In genomic region chr15:24819680-24820079, GRCh38 we compare ENCODE assay signal across 26 cellular contexts.
"Had no signal": no experiment of that assay in that cellular context is flagged by ENCODE, and none has a peak within 500 bp of the region (broad histone marks: within the 10 kb centered on the region; RNA-seq: fewer than 3 reads in every experiment).

No MANE protein-coding gene starts in this region.

- H3K4me3 ChIP-seq: left ventricle myocardium inferior, lung, ovary, right atrium auricular region, skin epidermis, stomach, testis, thyroid gland, transverse colon, upper lobe of left lung, vagina had no signal

- H3K36me3 ChIP-seq: left ventricle myocardium inferior, ovary, right atrium auricular region, stomach, thyroid gland, transverse colon, upper lobe of left lung, vagina had no signal

- ATAC-seq: natural killer cell; sciatic nerve; stimulated activated naive B cell treated with anti-CD40 and anti-IgM and Interleukin-4, amounts not matched to agents 10 μg/mL and 1 μg/mL and 100 μg/mL, for 72 hours; stimulated activated naive CD8-positive, alpha-beta T cell treated with anti-CD3 and anti-CD28 coated beads, Interleukin-15, Interleukin-2, amounts not matched to agents 100 U/mL and 50 U/mL, for 24 hours had no signal

- H3K27ac Mint-ChIP-seq: immature natural killer cell; mesothelial cell of epicardium; naive B cell; natural killer cell; progenitor cell of endocrine pancreas; stimulated activated naive B cell treated with anti-CD40 and anti-IgM and Interleukin-4, amounts not matched to agents 10 μg/mL and 1 μg/mL and 100 μg/mL, for 72 hours had no signal

- DNase-seq: hypothalamus; immature natural killer cell; kidney; left ventricle myocardium inferior; mesendoderm; naive B cell; natural killer cell; ovary; stimulated activated CD4-positive, alpha-beta T cell treated with anti-CD3 and anti-CD28 coated beads, Interleukin-12 subunit alpha, Interleukin-12 subunit beta, amount 100 ng/mL, for 4 hours; stimulated activated CD4-positive, alpha-beta T cell treated with anti-CD3 and anti-CD28 coated beads, Interleukin-15, amount 100 ng/mL, for 24 hours; stimulated activated CD4-positive, alpha-beta T cell treated with anti-CD3 and anti-CD28 coated beads, Interleukin-2, amount 100 ng/mL, for 24 hours; stimulated activated CD4-positive, alpha-beta T cell treated with anti-CD3 and anti-CD28 coated beads, Interleukin-4, amount 100 ng/mL, for 1 hour; stimulated activated naive B cell treated with anti-CD40 and anti-IgM and Interleukin-4, amounts not matched to agents 10 μg/mL and 1 μg/mL and 100 μg/mL, for 72 hours; stimulated activated naive CD8-positive, alpha-beta T cell treated with anti-CD3 and anti-CD28 coated beads, Interleukin-15, Interleukin-2, amounts not matched to agents 100 U/mL and 50 U/mL, for 24 hours; stomach; testis; thyroid gland; transverse colon; upper lobe of left lung had no signal

- H3K27me3 Mint-ChIP-seq: naive B cell, progenitor cell of endocrine pancreas had no signal

- H3K4me1 Mint-ChIP-seq: immature natural killer cell; naive B cell; natural killer cell; stimulated activated naive B cell treated with anti-CD40 and anti-IgM and Interleukin-4, amounts not matched to agents 10 μg/mL and 1 μg/mL and 100 μg/mL, for 72 hours had no signal

- H3K9me3 ChIP-seq: ovary, right atrium auricular region, testis, thyroid gland, vagina had no signal

- H3K36me3 Mint-ChIP-seq: mesothelial cell of epicardium; naive B cell; stimulated activated naive B cell treated with anti-CD40 and anti-IgM and Interleukin-4, amounts not matched to agents 10 μg/mL and 1 μg/mL and 100 μg/mL, for 72 hours had no signal

- H3K4me3 Mint-ChIP-seq: immature natural killer cell; mesothelial cell of epicardium; naive B cell; natural killer cell; stimulated activated naive B cell treated with anti-CD40 and anti-IgM and Interleukin-4, amounts not matched to agents 10 μg/mL and 1 μg/mL and 100 μg/mL, for 72 hours had no signal

- H3K27ac ChIP-seq: left ventricle myocardium inferior, ovary, right atrium auricular region, skin epidermis, stomach, testis, thyroid gland, transverse colon, upper lobe of left lung, vagina had no signal

- H3K27me3 ChIP-seq: ovary, right atrium auricular region, testis, thyroid gland, transverse colon, upper lobe of left lung, vagina had no signal
